ENCODE assay signal across 8 cellular contexts in the genomic region with DNA sequence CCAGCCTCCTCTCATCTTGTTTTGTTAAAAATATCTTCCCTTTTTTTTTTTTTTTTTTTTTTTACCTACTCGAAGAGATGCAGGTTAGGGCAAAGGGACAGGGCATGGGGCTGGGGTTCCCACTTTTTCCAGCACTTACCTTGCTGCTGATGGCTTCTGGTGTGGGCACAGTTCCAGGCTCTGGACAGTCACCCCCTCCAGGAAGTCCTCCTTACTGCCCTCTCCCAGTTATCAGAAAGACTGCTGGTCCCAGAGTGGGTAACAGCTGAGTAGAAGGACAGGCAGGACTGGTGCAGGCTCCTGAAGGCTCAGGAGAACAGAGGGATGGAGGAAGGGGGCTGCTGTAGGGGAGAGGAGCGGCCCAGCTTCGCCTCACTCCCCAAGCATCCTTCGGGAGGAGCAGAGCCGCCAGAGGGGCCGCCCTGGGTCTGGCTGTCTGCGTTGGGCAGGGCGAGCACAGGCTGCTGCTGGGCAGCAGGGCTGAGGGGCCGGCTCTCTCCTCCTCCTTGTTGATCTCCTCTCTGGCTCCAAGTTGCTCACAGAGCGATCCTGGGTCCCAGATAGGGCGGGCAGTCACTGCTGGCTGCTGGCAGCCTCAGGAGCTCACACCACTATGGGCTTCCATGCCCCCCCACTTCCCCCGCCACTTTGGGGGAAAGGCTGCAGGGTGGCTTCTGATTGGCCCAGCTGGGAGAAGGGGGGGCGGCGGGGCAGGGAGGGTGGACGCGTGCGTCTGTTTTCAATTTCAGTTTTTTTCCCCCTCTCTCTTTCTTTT. TPM values are rescaled to one million over a fixed set of nuclear protein-coding genes. Genes with fewer than 3 reads are reported as not detected.
DNase-seq lines count a peak whose midpoint lies in the region; ATAC-seq and TF ChIP-seq lines count a peak whose summit lies in the region.

TSS of gene PDGFRB (minus strand) at position 588 of the 775 bp plus-strand sequence. CDS start 18,798 bp downstream, outside the sequence.

- H4K91ac ChIP-seq in trophoblast cell (ENCODE audit: low read depth, low read length) = peak within 1 kb of the TSS; percentile 95

- intact Hi-C loops in cardiac septum (cut with DNase I) = loop anchor here (2.0 kb wide), 1 partner anchor 15 kb away; no protein-coding TSS in a partner anchor
- intact Hi-C loops in vagina (cut with DNase I) = no loop called here

- H4K12ac ChIP-seq in trophoblast cell (ENCODE audit: low read depth, low read length) = peak within 1 kb of the TSS; percentile 61

- H3K9me3 Mint-ChIP-seq in activated naive CD8-positive, alpha-beta T cell treated with anti-CD3 and anti-CD28 coated beads, Interleukin-2, amount 10 ng/mL, durations not matched to agents 7 days and 5 days = no peaks in the 10 kb centered on the region

- H3K4ac ChIP-seq in trophoblast cell (ENCODE audit: low read depth, low read length) = peak within 1 kb of the TSS; percentile 89

- H3K79me2 ChIP-seq in trophoblast cell (ENCODE audit: control insufficient read depth, insufficient read depth, low read length, poor library complexity) = peaks cover 7% of the 10 kb centered on the region

- H3K4me3 Mint-ChIP-seq in activated naive CD8-positive, alpha-beta T cell treated with anti-CD3 and anti-CD28 coated beads, Interleukin-2, amount 10 ng/mL, durations not matched to agents 7 days and 5 days = peak within 1 kb of the TSS; percentile 95

- H3K27ac Mint-ChIP-seq in activated naive CD8-positive, alpha-beta T cell treated with anti-CD3 and anti-CD28 coated beads, Interleukin-2, amount 10 ng/mL, durations not matched to agents 7 days and 5 days = peak within 1 kb of the TSS; percentile 89

- TF ChIP-seq CTCF in AG04450 (IDR thresholded peaks at IDR 0.05; ENCODE audit: low read depth, low read length) = 0 out of 2 replicates have a peak, but pooled peaks have one; percentile 3
- TF ChIP-seq CTCF in vagina (IDR thresholded peaks at IDR 0.05) = no peak

- peak within 1 kb of the TSS; percentile 83 for H4K8ac ChIP-seq in trophoblast cell (ENCODE audit: low read depth, low read length)

- no CpG with 5 or more reads among the region's 17 CpGs for WGBS in trophoblast cell (ENCODE audit: extremely low coverage, insufficient coverage, insufficient read length)

- H3K14ac ChIP-seq in trophoblast cell (ENCODE audit: low read length) = peak within 1 kb of the TSS; percentile 94

- CTCF ChIA-PET in AG04450 (lab: Charles Lee) = interaction anchor here (1.1 to 1.2 kb wide), 2 partner anchors 10 to 17 kb away, joined by 3 read pairs; no protein-coding TSS in a partner anchor

- H2BK120ac ChIP-seq in trophoblast cell (ENCODE audit: insufficient read depth, low read length, poor library complexity) = peak within 1 kb of the TSS; percentile 95

- DNase-seq in AG04450 (ENCODE audit: low read depth, low spot score) = peak; percentile 78
- DNase-seq in NCI-H69 (lab: John Stamatoyannopoulos, UW) = peak; percentile 79
- DNase-seq in activated naive CD8-positive, alpha-beta T cell treated with anti-CD3 and anti-CD28 coated beads, Interleukin-2, amount 10 ng/mL, durations not matched to agents 7 days and 5 days = peak; percentile 82
- DNase-seq in cardiac septum (ENCODE audit: low spot score) = peak; percentile 88
- DNase-seq in trophoblast cell = no peak
- DNase-seq in vagina (ENCODE audit: extremely low spot score in 2 of 2) = no peak

- peak within 1 kb of the TSS; percentile 97 for H3K4me3 ChIP-seq in AG04450 (ENCODE audit: low read depth, low read length)
- peak within 1 kb of the TSS; percentile 49 for H3K4me3 ChIP-seq in trophoblast cell (ENCODE audit: low read depth, low read length)
- peak within 1 kb of the TSS; percentile 57 to 76 for H3K4me3 ChIP-seq in vagina

- H3K4me1 Mint-ChIP-seq in activated naive CD8-positive, alpha-beta T cell treated with anti-CD3 and anti-CD28 coated beads, Interleukin-2, amount 10 ng/mL, durations not matched to agents 7 days and 5 days = peaks cover 35% of the 10 kb centered on the region

- H3K79me1 ChIP-seq in trophoblast cell (ENCODE audit: low read length) = peaks cover 32% of the 10 kb centered on the region

- H3K27me3 ChIP-seq in AG04450 (ENCODE audit: control insufficient read depth, insufficient read depth, low read length) (no peaks in the 10 kb centered on the region), trophoblast cell (ENCODE audit: insufficient read depth, low read length) (no peaks in the 10 kb centered on the region), vagina (no peaks in the 10 kb centered on the region)

- no peaks in the 10 kb centered on the region for H3K9me3 ChIP-seq in AG04450 (ENCODE audit: control insufficient read depth, insufficient read depth, low read length)
- H3K9me3 ChIP-seq in trophoblast cell (ENCODE audit: insufficient read depth, low read depth, low read length) = no peaks in the 10 kb centered on the region
- H3K9me3 ChIP-seq in vagina = no peaks in the 10 kb centered on the region

- peak within 1 kb of the TSS; percentile 70 for H3K9ac ChIP-seq in trophoblast cell (ENCODE audit: low read length)

- peaks cover 17% of the 10 kb centered on the region for H3K36me3 Mint-ChIP-seq in activated naive CD8-positive, alpha-beta T cell treated with anti-CD3 and anti-CD28 coated beads, Interleukin-2, amount 10 ng/mL, durations not matched to agents 7 days and 5 days

- peak; percentile 42 for ATAC-seq in GM19025 (IDR thresholded peaks at IDR 0.05; ENCODE audit: low read depth, unreplicated experiment)
- ATAC-seq in activated naive CD8-positive, alpha-beta T cell treated with anti-CD3 and anti-CD28 coated beads, Interleukin-2, amount 10 ng/mL, durations not matched to agents 7 days and 5 days (ENCODE audit: low read depth) = peak; percentile 94
- ATAC-seq in GM21717 (IDR thresholded peaks at IDR 0.05; ENCODE audit: unreplicated experiment) = no peak

- TF ChIP-seq POLR2A in vagina (IDR thresholded peaks at IDR 0.05) = peak in 1 of 2 donors; percentile 89

- H2AK5ac ChIP-seq in trophoblast cell (ENCODE audit: low read length) = peak within 1 kb of the TSS; percentile 78

- H3K18ac ChIP-seq in trophoblast cell (ENCODE audit: low read length) = peak within 1 kb of the TSS; percentile 90

- peak within 1 kb of the TSS; percentile 23 for H2AFZ ChIP-seq in trophoblast cell (ENCODE audit: insufficient read depth, low read length, poor library complexity)

- H2BK5ac ChIP-seq in trophoblast cell (ENCODE audit: low read depth, low read length, poor library complexity) = peak within 1 kb of the TSS; percentile 86

- H3K27me3 Mint-ChIP-seq in activated naive CD8-positive, alpha-beta T cell treated with anti-CD3 and anti-CD28 coated beads, Interleukin-2, amount 10 ng/mL, durations not matched to agents 7 days and 5 days = no peaks in the 10 kb centered on the region

- H3K4me2 ChIP-seq in trophoblast cell (ENCODE audit: low read length) = peak within 1 kb of the TSS; percentile 66

- peak within 1 kb of the TSS; percentile 87 for H3K27ac ChIP-seq in AG04450 (ENCODE audit: low read depth, low read length)
- peak within 1 kb of the TSS; percentile 85 for H3K27ac ChIP-seq in trophoblast cell (ENCODE audit: low read depth, low read length)
- peak within 1 kb of the TSS; percentile 83 for H3K27ac ChIP-seq in vagina

- H3K4me1 ChIP-seq in trophoblast cell (ENCODE audit: control insufficient read depth in 1 of 2, insufficient read depth in 2 of 2, low read length in 2 of 2) (peaks cover 25 to 47% of the 10 kb centered on the region in 2 experiments), vagina (peaks cover 54% of the 10 kb centered on the region)

- H2BK12ac ChIP-seq in trophoblast cell (ENCODE audit: low read length) = peak within 1 kb of the TSS; percentile 90

- H3K36me3 ChIP-seq in trophoblast cell (ENCODE audit: control insufficient read depth in 1 of 2, insufficient read depth in 2 of 2, low read length in 2 of 2) (peaks cover 9 to 16% of the 10 kb centered on the region in 2 experiments), vagina (no peaks in the 10 kb centered on the region)

- POLR2A ChIA-PET in AG04450 (lab: Yijun Ruan, JAX) = interaction anchor here (0.7 to 2.8 kb wide), 6 partner anchors 12 to 167 kb away, joined by 3 to 31 read pairs (median 5); no protein-coding TSS in a partner anchor
- POLR2A ChIA-PET in activated naive CD8-positive, alpha-beta T cell treated with anti-CD3 and anti-CD28 coated beads, Interleukin-2, amount 10 ng/mL, durations not matched to agents 7 days and 5 days (lab: Charles Lee) = interaction anchor here (1.1 to 2.6 kb wide), 5 partner anchors 10 to 294 kb away, joined by 5 to 10 read pairs (median 6); partner anchors contain the start of gene RPS14

- no peak within 1 kb of the TSS for H3K23ac ChIP-seq in trophoblast cell (ENCODE audit: low read length)

RNA-seq across cellular contexts. Expression of gene PDGFRB, which starts in this region (rescaled TPM):
- polyA plus RNA-seq in AG04450 (2011; rRNA removed) = 118 and 149 TPM in 2 replicates
- polyA minus RNA-seq in AG04450 (2011; rRNA and poly(A)+ RNA removed) = 317 and 389 TPM in 2 replicates
- 10 to 100 TPM; 33.4 to 41.5 TPM for total RNA-seq in activated naive CD8-positive, alpha-beta T cell treated with anti-CD3 and anti-CD28 coated beads, Interleukin-2, amount 10 ng/mL, durations not matched to agents 7 days and 5 days
- total RNA-seq in cardiac septum (54.6 TPM), vagina (173 TPM)
- 91.3 and 93.4 TPM in 2 replicates for polyA plus RNA-seq in trophoblast cell (2013)

Comparison
In these comparisons a context has a peak if more than half of its experiments do, and no peak if none do; other contexts are left out.
1. DNase-seq: peak in AG04450 (single experiment), NCI-H69 (single experiment), activated naive CD8-positive, alpha-beta T cell treated with anti-CD3 and anti-CD28 coated beads, Interleukin-2, amount 10 ng/mL, durations not matched to agents 7 days and 5 days (single experiment) and cardiac septum (single experiment); none in trophoblast cell (0 of 2) and vagina (0 of 2).
2. Peak in every context shown above with its lines, with median percentiles within 50 percentile points of each other: H3K27ac ChIP-seq and H3K4me3 ChIP-seq.